ENCODE assay signal across 2 cellular contexts in the genomic region with DNA sequence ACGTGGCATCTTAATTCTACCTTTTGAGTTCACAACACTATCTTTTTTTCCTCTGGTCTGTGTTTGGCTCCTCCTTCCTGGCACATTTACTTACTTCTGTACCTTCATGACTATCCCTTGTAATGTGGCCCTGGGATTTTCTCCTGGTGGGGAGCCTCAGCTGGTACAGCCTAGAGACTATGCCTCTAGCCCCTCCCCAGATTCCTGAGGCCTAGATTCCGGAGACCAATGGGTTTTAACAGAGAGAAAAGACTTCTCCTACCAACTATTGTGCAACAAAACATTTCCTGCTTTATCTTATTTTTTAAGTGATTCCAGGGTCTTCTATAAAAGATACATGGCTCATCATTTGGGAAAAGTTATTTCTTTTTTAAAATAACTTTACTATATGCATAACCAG.
TF ChIP-seq lines count a peak whose summit lies in the region.

No MANE protein-coding gene starts in this region.

TF ChIP-seq in HepG2, 621 proteins besides CTCF, POLR2A, EP300 and RAD21:
- TF ChIP-seq ZNF644 (CRISPR knock-in tag; IDR thresholded peaks at IDR 0.05; ENCODE audit: low read depth) = 0 out of 2 replicates have a peak, but pooled peaks have one; percentile 44
- TF ChIP-seq ZNF780A (CRISPR knock-in tag; IDR thresholded peaks at IDR 0.05) = no peak

TF ChIP-seq in WTC11, 78 proteins besides CTCF, POLR2A, EP300 and RAD21:
- TF ChIP-seq, protein P1, sequence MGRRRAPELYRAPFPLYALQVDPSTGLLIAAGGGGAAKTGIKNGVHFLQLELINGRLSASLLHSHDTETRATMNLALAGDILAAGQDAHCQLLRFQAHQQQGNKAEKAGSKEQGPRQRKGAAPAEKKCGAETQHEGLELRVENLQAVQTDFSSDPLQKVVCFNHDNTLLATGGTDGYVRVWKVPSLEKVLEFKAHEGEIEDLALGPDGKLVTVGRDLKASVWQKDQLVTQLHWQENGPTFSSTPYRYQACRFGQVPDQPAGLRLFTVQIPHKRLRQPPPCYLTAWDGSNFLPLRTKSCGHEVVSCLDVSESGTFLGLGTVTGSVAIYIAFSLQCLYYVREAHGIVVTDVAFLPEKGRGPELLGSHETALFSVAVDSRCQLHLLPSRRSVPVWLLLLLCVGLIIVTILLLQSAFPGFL (CRISPR knock-in tag; IDR thresholded peaks at IDR 0.05; ENCODE audit: borderline replicate concordance) = no peak
- TF ChIP-seq FOXP1 (CRISPR knock-in tag; IDR thresholded peaks at IDR 0.05; ENCODE audit: borderline replicate concordance) (no peak), USF2 (CRISPR knock-in tag; IDR thresholded peaks at IDR 0.05) (no peak), ZNF121 (CRISPR knock-in tag; IDR thresholded peaks at IDR 0.05) (no peak), SOX15 (CRISPR knock-in tag; IDR thresholded peaks at IDR 0.05) (no peak), RELA (CRISPR knock-in tag; IDR thresholded peaks at IDR 0.05; ENCODE audit: borderline replicate concordance) (no peak), TP53 (CRISPR knock-in tag; IDR thresholded peaks at IDR 0.05) (no peak), CREM (CRISPR knock-in tag; IDR thresholded peaks at IDR 0.05) (no peak), EMX1 (CRISPR knock-in tag; IDR thresholded peaks at IDR 0.05) (no peak), ZNF423 (CRISPR knock-in tag; IDR thresholded peaks at IDR 0.05) (no peak), ELF4 (CRISPR knock-in tag; IDR thresholded peaks at IDR 0.05; ENCODE audit: low read depth) (no peak), FOXK1 (CRISPR knock-in tag; IDR thresholded peaks at IDR 0.05) (no peak), TEAD1 (CRISPR knock-in tag; IDR thresholded peaks at IDR 0.05) (no peak), MXD4 (CRISPR knock-in tag; IDR thresholded peaks at IDR 0.05; ENCODE audit: borderline replicate concordance) (no peak)
- TF ChIP-seq, protein P2, sequence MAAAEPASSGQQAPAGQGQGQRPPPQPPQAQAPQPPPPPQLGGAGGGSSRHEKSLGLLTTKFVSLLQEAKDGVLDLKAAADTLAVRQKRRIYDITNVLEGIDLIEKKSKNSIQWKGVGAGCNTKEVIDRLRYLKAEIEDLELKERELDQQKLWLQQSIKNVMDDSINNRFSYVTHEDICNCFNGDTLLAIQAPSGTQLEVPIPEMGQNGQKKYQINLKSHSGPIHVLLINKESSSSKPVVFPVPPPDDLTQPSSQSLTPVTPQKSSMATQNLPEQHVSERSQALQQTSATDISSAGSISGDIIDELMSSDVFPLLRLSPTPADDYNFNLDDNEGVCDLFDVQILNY (CRISPR knock-in tag; IDR thresholded peaks at IDR 0.05) = no peak
- TF ChIP-seq, protein P3, sequence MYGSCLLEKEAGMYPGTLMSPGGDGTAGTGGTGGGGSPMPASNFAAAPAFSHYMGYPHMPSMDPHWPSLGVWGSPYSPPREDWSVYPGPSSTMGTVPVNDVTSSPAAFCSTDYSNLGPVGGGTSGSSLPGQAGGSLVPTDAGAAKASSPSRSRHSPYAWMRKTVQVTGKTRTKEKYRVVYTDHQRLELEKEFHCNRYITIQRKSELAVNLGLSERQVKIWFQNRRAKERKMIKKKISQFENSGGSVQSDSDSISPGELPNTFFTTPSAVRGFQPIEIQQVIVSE (CRISPR knock-in tag; IDR thresholded peaks at IDR 0.05; ENCODE audit: borderline replicate concordance) = no peak
TF ChIP-seq in WTC11: peak in this region for 0.
